ENCODE assay signal across 8 cellular contexts in the genomic region with DNA sequence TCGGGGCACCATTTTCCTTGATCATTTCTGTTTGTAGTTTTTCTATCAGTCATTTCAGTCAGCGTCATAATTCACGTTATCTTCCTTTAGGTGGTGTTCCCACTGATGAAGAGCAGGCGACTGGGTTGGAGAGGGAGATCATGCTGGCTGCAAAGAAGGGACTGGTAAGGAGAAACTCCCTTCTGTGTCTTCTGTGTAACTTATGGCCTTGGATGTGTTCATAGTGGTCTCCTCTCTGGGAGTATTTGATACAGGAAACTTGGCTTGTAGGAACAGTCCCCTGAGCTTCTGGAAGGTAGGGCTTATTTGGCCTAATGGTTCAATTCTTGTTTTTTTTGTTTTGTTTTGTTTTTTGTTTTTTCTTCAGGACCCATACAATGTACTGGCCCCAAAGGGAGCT. TPM values are rescaled to one million over a fixed set of nuclear protein-coding genes. Genes with fewer than 3 reads are reported as not detected.
DNase-seq lines count a peak whose midpoint lies in the region; ATAC-seq and TF ChIP-seq lines count a peak whose summit lies in the region.

No MANE protein-coding gene starts in this region.

- intact Hi-C loops in posterior cingulate gyrus (cut with DNase I), result loop anchor here (10.0 kb wide), 1 partner anchor 58 kb away; no protein-coding TSS in a partner anchor

- H3K4me3 Mint-ChIP-seq in IgD-negative memory B cell, result peak overlapping the region; percentile 87 to 95 (median 94)
- H3K4me3 Mint-ChIP-seq in chondrocyte (ENCODE audit: unreplicated experiment), result peak overlapping the region; percentile 89
- peak overlapping the region; percentile 93 to 99 (median 98) for H3K4me3 Mint-ChIP-seq in naive thymus-derived CD8-positive, alpha-beta T cell

- H3K4me3 ChIP-seq in AG09309 (ENCODE audit: control insufficient read depth, low read depth, low read length), result peak overlapping the region; percentile 83

- H3K36me3 Mint-ChIP-seq in IgD-negative memory B cell (no peaks in the 10 kb centered on the region), chondrocyte (ENCODE audit: low read depth) (peaks cover 18% of the 10 kb centered on the region)
- peaks cover 0 to 42% (median 4%) of the 10 kb centered on the region in 3 donors for H3K36me3 Mint-ChIP-seq in naive thymus-derived CD8-positive, alpha-beta T cell

- no peak for DNase-seq in AG09309 (ENCODE audit: low read depth)
- no peak for DNase-seq in chondrocyte (ENCODE audit: low spot score)
- no peak for DNase-seq in naive thymus-derived CD8-positive, alpha-beta T cell
- no peak for DNase-seq in DMS53 (lab: John Stamatoyannopoulos, UW)
- no peak for DNase-seq in posterior cingulate gyrus

- peak overlapping the region; percentile 85 to 97 (median 86) for H3K27ac Mint-ChIP-seq in IgD-negative memory B cell
- H3K27ac Mint-ChIP-seq in chondrocyte (ENCODE audit: unreplicated experiment), result no peak overlapping the region
- peak overlapping the region; percentile 90 to 99 (median 98) for H3K27ac Mint-ChIP-seq in naive thymus-derived CD8-positive, alpha-beta T cell

- POLR2A ChIA-PET in naive thymus-derived CD8-positive, alpha-beta T cell (lab: Charles Lee), result interaction anchor here (0.6 to 7.6 kb wide), 4 partner anchors 9 to 854 kb away, joined by 3 to 170 read pairs (median 12); partner anchors contain the start of gene ACTR1B

- H3K4me1 Mint-ChIP-seq in IgD-negative memory B cell (peaks cover 13 to 26% (median 15%) of the 10 kb centered on the region in 3 donors), chondrocyte (ENCODE audit: low read depth) (peaks cover 17% of the 10 kb centered on the region)
- H3K4me1 Mint-ChIP-seq in naive thymus-derived CD8-positive, alpha-beta T cell, result peaks cover 20 to 30% (median 23%) of the 10 kb centered on the region in 4 donors

- no peak for TF ChIP-seq CTCF in AG09309 (IDR thresholded peaks at IDR 0.05; ENCODE audit: control insufficient read depth, insufficient read depth, low read depth, low read length, missing control alignments)
- no peak for TF ChIP-seq CTCF in chondrocyte (IDR thresholded peaks at IDR 0.05)

- H3K27me3 Mint-ChIP-seq in IgD-negative memory B cell (no peaks in the 10 kb centered on the region), chondrocyte (ENCODE audit: low read depth) (no peaks in the 10 kb centered on the region)
- H3K27me3 Mint-ChIP-seq in naive thymus-derived CD8-positive, alpha-beta T cell, result no peaks in the 10 kb centered on the region

- H3K9me3 Mint-ChIP-seq in IgD-negative memory B cell (no peaks in the 10 kb centered on the region), chondrocyte (ENCODE audit: low read depth) (no peaks in the 10 kb centered on the region)
- no peaks in the 10 kb centered on the region for H3K9me3 Mint-ChIP-seq in naive thymus-derived CD8-positive, alpha-beta T cell

- no peak for ATAC-seq in naive thymus-derived CD8-positive, alpha-beta T cell
- no peak for ATAC-seq in GM21786 (IDR thresholded peaks at IDR 0.05; ENCODE audit: unreplicated experiment)
- ATAC-seq in GM19452 (IDR thresholded peaks at IDR 0.05; ENCODE audit: unreplicated experiment), result no peak

RNA-seq across cellular contexts. Expression of gene COX5B, which starts 1.1 kb away (rescaled TPM):
- polyA plus RNA-seq in IgD-negative memory B cell, result 373 TPM
- 147 to 170 TPM (median 150 TPM) in 3 replicates for total RNA-seq in chondrocyte
- 100 to 1,000 TPM; 119 to 125 TPM for total RNA-seq in naive thymus-derived CD8-positive, alpha-beta T cell
- 100 to 1,000 TPM; 321 to 373 (median 350) TPM for polyA plus RNA-seq in naive thymus-derived CD8-positive, alpha-beta T cell

RNA-seq across cellular contexts. Expression of gene ACTR1B, which starts 16.9 kb away (rescaled TPM):
- polyA plus RNA-seq in IgD-negative memory B cell, result 11.3 TPM
- total RNA-seq in chondrocyte, result 51.0 to 66.0 TPM (median 51.8 TPM) in 3 replicates
- total RNA-seq in naive thymus-derived CD8-positive, alpha-beta T cell, result 10 to 100 TPM; 94.0 to 97.8 TPM
- 10 to 100 TPM; 11.7 to 17.9 (median 13.0) TPM for polyA plus RNA-seq in naive thymus-derived CD8-positive, alpha-beta T cell

RNA-seq across cellular contexts. Expression of gene C2orf92, which starts 22.5 kb away (rescaled TPM):
- 1.4 TPM for polyA plus RNA-seq in IgD-negative memory B cell
- 8.8 to 11.6 TPM (median 10.0 TPM) in 3 replicates for total RNA-seq in chondrocyte
- total RNA-seq in naive thymus-derived CD8-positive, alpha-beta T cell, result 10 to 100 TPM; 18.2 to 21.2 TPM
- 1 to 10 TPM in 1 of 3 donors, under 1 TPM in 2; 0.35 to 1.5 (median 0.68) TPM for polyA plus RNA-seq in naive thymus-derived CD8-positive, alpha-beta T cell

RNA-seq across cellular contexts. Expression of gene ANKRD36B, which starts 57.3 kb away (rescaled TPM):
- 13.9 TPM for polyA plus RNA-seq in IgD-negative memory B cell
- 21.9 to 40.3 TPM (median 27.6 TPM) in 3 replicates for total RNA-seq in chondrocyte
- 10 to 100 TPM; 76.4 to 78.7 TPM for total RNA-seq in naive thymus-derived CD8-positive, alpha-beta T cell
- polyA plus RNA-seq in naive thymus-derived CD8-positive, alpha-beta T cell, result 10 to 100 TPM in 2 of 3 donors, 1 to 10 TPM in 1; 8.1 to 14.8 (median 14.3) TPM
